23 cellular contexts compared by ENCODE assay signal in the genomic region with DNA sequence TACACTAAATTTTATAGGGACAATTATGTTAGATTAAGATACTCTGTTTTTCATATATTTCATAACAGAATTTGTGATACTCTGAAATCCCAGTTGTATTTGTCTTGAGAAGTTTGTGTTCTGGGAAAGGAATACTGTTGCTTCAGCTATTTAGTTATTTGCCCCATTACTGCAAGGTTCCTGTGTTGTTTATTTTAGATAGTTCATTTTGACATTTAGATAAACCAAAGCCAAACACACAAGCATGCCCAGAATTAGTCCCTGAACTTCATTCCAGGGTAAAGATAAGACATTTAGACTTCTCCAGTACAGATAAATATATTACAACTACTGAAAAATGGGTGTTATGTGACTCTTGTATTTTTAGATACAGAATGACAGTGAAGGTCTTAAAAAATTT.
DNase-seq lines count a peak whose midpoint lies in the region; ATAC-seq and TF ChIP-seq lines count a peak whose summit lies in the region.
"Had no signal": no experiment of that assay in that cellular context is flagged by ENCODE, and none has a peak within 500 bp of the region (broad histone marks: within the 10 kb centered on the region; RNA-seq: fewer than 3 reads in every experiment).

No MANE protein-coding gene starts in this region.

- intact Hi-C loops in upper lobe of right lung (cut with DNase I), result no loop called here

- peak overlapping the region; percentile 36; the same call in 1 of the 2 replicates for H3K27ac Mint-ChIP-seq in WTC11
- H3K27ac Mint-ChIP-seq: activated CD4-positive, alpha-beta T cell treated with anti-CD3 and anti-CD28 coated beads for 36 hours; activated naive CD4-positive, alpha-beta T cell treated with anti-CD3 and anti-CD28 coated beads, Interleukin-2, amount 50 U/mL, for 24 hours; activated T-cell treated with anti-CD3 and anti-CD28 coated beads, Interleukin-2, amount 50 U/mL, for 72 hours; brain; CD8-positive, alpha-beta memory T cell; T-cell had no signal

- no peaks in the 10 kb centered on the region for H3K36me3 ChIP-seq in upper lobe of right lung
- H3K36me3 ChIP-seq in MM.1S (replicated peaks; ENCODE audit: insufficient read depth, low read length), result no peaks in the 10 kb centered on the region
- H3K36me3 ChIP-seq: left lung had no signal

- DNase-seq in WTC11 (ENCODE audit: low spot score) (no peak), fibroblast of pulmonary artery (ENCODE audit: low read depth) (peak; percentile 58), left lobe of liver (ENCODE audit: low spot score) (no peak), upper lobe of right lung (no peak), MM.1S (no peak), D341Med (ENCODE audit: low spot score) (no peak), SIG-M5 treated with dmso at 0.1 percent for 504 hours (lab: John Stamatoyannopoulos, UW; ENCODE audit: unreplicated experiment) (no peak)
- DNase-seq: activated CD4-positive, alpha-beta T cell treated with anti-CD3 and anti-CD28 coated beads for 36 hours; activated T-cell treated with anti-CD3 and anti-CD28 coated beads, Interleukin-2, amount 50 U/mL, for 72 hours; CD8-positive, alpha-beta memory T cell; DMS79; effector memory CD4-positive, alpha-beta T cell; GM23248; Karpas-422; left lung; NCI-H1694 treated with DMSO at 0.1 percent for 48 hours; NCI-H82; stimulated activated CD4-positive, alpha-beta T cell treated with anti-CD3 and anti-CD28 coated beads, Interleukin-2, amount 100 ng/mL, for 48 hours; stimulated activated naive CD4-positive, alpha-beta T cell treated with Interleukin-2 at 50 U/mL for 16 hours; T-cell had no signal

- H3K4me3 Mint-ChIP-seq in WTC11, result no peak overlapping the region
- H3K4me3 Mint-ChIP-seq: activated CD4-positive, alpha-beta T cell treated with anti-CD3 and anti-CD28 coated beads for 36 hours; activated naive CD4-positive, alpha-beta T cell treated with anti-CD3 and anti-CD28 coated beads, Interleukin-2, amount 50 U/mL, for 24 hours; activated T-cell treated with anti-CD3 and anti-CD28 coated beads, Interleukin-2, amount 50 U/mL, for 72 hours; brain; CD8-positive, alpha-beta memory T cell; T-cell had no signal

- H3K4me1 Mint-ChIP-seq in WTC11, result no peaks in the 10 kb centered on the region
- H3K4me1 Mint-ChIP-seq: activated CD4-positive, alpha-beta T cell treated with anti-CD3 and anti-CD28 coated beads for 36 hours; activated naive CD4-positive, alpha-beta T cell treated with anti-CD3 and anti-CD28 coated beads, Interleukin-2, amount 50 U/mL, for 24 hours; brain; CD8-positive, alpha-beta memory T cell had no signal

- TF ChIP-seq CTCF in WTC11 (IDR thresholded peaks at IDR 0.05) (no peak), fibroblast of pulmonary artery (IDR thresholded peaks at IDR 0.05; ENCODE audit: low read length, missing control alignments) (no peak), upper lobe of right lung (IDR thresholded peaks at IDR 0.05) (no peak), MM.1S (IDR thresholded peaks at IDR 0.05; ENCODE audit: low read length) (no peak)

- no peaks in the 10 kb centered on the region for H3K9me2 ChIP-seq in MM.1S (replicated peaks; ENCODE audit: insufficient read depth, low read length)

- peaks cover 23% of the 10 kb centered on the region for H3K36me3 Mint-ChIP-seq in WTC11

- no peak overlapping the region for H3K9ac ChIP-seq in MM.1S (ENCODE audit: low read length)
- H3K9ac ChIP-seq: GM23248 had no signal

- no peak overlapping the region for H2AFZ ChIP-seq in MM.1S (ENCODE audit: low read length)
- H2AFZ ChIP-seq: GM23248 had no signal

- POLR2A ChIA-PET in WTC11 (lab: Charles Lee), result no interaction called here

- H3K9me3 ChIP-seq in upper lobe of right lung (no peaks in the 10 kb centered on the region), MM.1S (replicated peaks; ENCODE audit: insufficient read depth, low read length) (no peaks in the 10 kb centered on the region)
- H3K9me3 ChIP-seq: left lung had no signal

- H3F3A ChIP-seq in MM.1S (ENCODE audit: insufficient read depth, low read length), result no peaks in the 10 kb centered on the region

- H3K27me3 ChIP-seq in upper lobe of right lung, result no peaks in the 10 kb centered on the region
- no peaks in the 10 kb centered on the region for H3K27me3 ChIP-seq in MM.1S (replicated peaks; ENCODE audit: insufficient read depth, low read length)
- H3K27me3 ChIP-seq: left lung had no signal

- no peak overlapping the region for H3K4me3 ChIP-seq in fibroblast of pulmonary artery (replicated peaks; ENCODE audit: low read depth, low read length)
- no peak overlapping the region for H3K4me3 ChIP-seq in upper lobe of right lung
- no peak overlapping the region for H3K4me3 ChIP-seq in MM.1S (ENCODE audit: low read length)
- H3K4me3 ChIP-seq: GM23248, left lung had no signal

- CTCF ChIA-PET in WTC11 (lab: Charles Lee), result no interaction called here

- H3K27me3 Mint-ChIP-seq in WTC11 (ENCODE audit: low read depth), result no peaks in the 10 kb centered on the region
- H3K27me3 Mint-ChIP-seq: activated CD4-positive, alpha-beta T cell treated with anti-CD3 and anti-CD28 coated beads for 36 hours; activated naive CD4-positive, alpha-beta T cell treated with anti-CD3 and anti-CD28 coated beads, Interleukin-2, amount 50 U/mL, for 24 hours; brain; CD8-positive, alpha-beta memory T cell; T-cell had no signal

- peaks cover 30% of the 10 kb centered on the region for H3K9me3 Mint-ChIP-seq in WTC11
- H3K9me3 Mint-ChIP-seq: activated naive CD4-positive, alpha-beta T cell treated with anti-CD3 and anti-CD28 coated beads, Interleukin-2, amount 50 U/mL, for 24 hours; activated T-cell treated with anti-CD3 and anti-CD28 coated beads, Interleukin-2, amount 50 U/mL, for 72 hours; CD8-positive, alpha-beta memory T cell; T-cell had no signal

- H3K4me2 ChIP-seq in MM.1S (ENCODE audit: low read depth, low read length), result no peak overlapping the region

- H4K20me1 ChIP-seq in MM.1S (ENCODE audit: insufficient read depth, low read length), result no peaks in the 10 kb centered on the region

- H3K4me1 ChIP-seq in upper lobe of right lung (peaks cover 18% of the 10 kb centered on the region), MM.1S (ENCODE audit: low read length) (no peaks in the 10 kb centered on the region)

- no peaks in the 10 kb centered on the region for H3K79me2 ChIP-seq in MM.1S (ENCODE audit: low read length)

- no peak for ATAC-seq in WTC11
- ATAC-seq in left lobe of liver, result peak; percentile 93
- ATAC-seq in upper lobe of right lung, result no peak
- ATAC-seq: activated CD4-positive, alpha-beta T cell treated with anti-CD3 and anti-CD28 coated beads for 36 hours; activated T-cell treated with anti-CD3 and anti-CD28 coated beads, Interleukin-2, amount 50 U/mL, for 72 hours; esophagus mucosa; left lung; T-cell had no signal

- H3K27ac ChIP-seq in upper lobe of right lung (peak overlapping the region; percentile 30), MM.1S (ENCODE audit: low read length) (no peak overlapping the region)
- H3K27ac ChIP-seq: GM23248 had no signal

TF ChIP-seq in WTC11, 78 proteins besides CTCF, POLR2A, EP300 and RAD21 (continues in another document):
- TF ChIP-seq, protein P1, sequence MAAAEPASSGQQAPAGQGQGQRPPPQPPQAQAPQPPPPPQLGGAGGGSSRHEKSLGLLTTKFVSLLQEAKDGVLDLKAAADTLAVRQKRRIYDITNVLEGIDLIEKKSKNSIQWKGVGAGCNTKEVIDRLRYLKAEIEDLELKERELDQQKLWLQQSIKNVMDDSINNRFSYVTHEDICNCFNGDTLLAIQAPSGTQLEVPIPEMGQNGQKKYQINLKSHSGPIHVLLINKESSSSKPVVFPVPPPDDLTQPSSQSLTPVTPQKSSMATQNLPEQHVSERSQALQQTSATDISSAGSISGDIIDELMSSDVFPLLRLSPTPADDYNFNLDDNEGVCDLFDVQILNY (CRISPR knock-in tag; IDR thresholded peaks at IDR 0.05), result no peak
- TF ChIP-seq, protein P2, sequence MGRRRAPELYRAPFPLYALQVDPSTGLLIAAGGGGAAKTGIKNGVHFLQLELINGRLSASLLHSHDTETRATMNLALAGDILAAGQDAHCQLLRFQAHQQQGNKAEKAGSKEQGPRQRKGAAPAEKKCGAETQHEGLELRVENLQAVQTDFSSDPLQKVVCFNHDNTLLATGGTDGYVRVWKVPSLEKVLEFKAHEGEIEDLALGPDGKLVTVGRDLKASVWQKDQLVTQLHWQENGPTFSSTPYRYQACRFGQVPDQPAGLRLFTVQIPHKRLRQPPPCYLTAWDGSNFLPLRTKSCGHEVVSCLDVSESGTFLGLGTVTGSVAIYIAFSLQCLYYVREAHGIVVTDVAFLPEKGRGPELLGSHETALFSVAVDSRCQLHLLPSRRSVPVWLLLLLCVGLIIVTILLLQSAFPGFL (CRISPR knock-in tag; IDR thresholded peaks at IDR 0.05; ENCODE audit: borderline replicate concordance), result no peak
- TF ChIP-seq RELA (CRISPR knock-in tag; IDR thresholded peaks at IDR 0.05; ENCODE audit: borderline replicate concordance) (no peak), NFYB (CRISPR knock-in tag; conservative IDR thresholded peaks at IDR 0.05; ENCODE audit: low read depth) (no peak), NR2C2 (CRISPR knock-in tag; IDR thresholded peaks at IDR 0.05) (no peak)
- TF ChIP-seq, protein P3, sequence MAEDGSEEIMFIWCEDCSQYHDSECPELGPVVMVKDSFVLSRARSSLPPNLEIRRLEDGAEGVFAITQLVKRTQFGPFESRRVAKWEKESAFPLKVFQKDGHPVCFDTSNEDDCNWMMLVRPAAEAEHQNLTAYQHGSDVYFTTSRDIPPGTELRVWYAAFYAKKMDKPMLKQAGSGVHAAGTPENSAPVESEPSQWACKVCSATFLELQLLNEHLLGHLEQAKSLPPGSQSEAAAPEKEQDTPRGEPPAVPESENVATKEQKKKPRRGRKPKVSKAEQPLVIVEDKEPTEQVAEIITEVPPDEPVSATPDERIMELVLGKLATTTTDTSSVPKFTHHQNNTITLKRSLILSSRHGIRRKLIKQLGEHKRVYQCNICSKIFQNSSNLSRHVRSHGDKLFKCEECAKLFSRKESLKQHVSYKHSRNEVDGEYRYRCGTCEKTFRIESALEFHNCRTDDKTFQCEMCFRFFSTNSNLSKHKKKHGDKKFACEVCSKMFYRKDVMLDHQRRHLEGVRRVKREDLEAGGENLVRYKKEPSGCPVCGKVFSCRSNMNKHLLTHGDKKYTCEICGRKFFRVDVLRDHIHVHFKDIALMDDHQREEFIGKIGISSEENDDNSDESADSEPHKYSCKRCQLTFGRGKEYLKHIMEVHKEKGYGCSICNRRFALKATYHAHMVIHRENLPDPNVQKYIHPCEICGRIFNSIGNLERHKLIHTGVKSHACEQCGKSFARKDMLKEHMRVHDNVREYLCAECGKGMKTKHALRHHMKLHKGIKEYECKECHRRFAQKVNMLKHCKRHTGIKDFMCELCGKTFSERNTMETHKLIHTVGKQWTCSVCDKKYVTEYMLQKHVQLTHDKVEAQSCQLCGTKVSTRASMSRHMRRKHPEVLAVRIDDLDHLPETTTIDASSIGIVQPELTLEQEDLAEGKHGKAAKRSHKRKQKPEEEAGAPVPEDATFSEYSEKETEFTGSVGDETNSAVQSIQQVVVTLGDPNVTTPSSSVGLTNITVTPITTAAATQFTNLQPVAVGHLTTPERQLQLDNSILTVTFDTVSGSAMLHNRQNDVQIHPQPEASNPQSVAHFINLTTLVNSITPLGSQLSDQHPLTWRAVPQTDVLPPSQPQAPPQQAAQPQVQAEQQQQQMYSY (CRISPR knock-in tag; IDR thresholded peaks at IDR 0.05), result no peak
